ENCODE assay signal across 8 cellular contexts in the genomic region with DNA sequence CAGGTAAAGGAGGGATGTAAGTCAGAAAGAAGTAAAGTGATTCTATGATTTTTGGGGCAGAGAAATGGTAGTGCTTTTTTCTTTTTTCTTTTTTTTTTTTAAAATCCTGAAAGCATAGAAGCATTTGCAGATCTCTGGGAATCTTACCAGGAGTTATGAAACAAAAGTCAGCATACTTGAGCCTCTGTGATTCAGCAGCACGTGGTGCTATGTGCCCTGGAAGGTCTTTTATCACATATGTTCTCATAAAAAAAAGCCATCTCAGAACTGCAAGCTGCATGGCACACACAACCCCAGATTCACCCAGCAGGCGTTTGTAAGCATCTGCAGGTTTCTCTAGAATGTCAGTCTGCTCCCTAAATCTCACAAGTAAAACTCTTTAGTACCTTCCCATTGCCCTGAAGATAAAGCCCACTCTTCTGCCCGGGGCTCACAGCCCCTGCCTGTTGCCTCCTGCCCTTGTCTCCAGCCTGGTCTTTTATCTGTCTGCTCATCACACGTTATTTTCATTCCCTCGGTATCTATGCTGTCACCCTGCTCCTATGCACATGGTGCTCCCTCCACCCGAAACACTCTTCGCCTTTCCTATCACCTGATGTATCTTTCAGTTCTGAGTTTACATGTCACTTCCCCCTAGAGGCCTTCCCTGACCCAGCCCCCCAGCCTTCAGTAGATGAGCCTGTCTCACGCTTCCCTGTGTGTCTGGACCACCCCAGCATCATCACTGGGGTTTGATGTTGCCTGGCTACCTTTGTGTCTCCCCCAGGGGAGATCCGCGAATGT.
DNase-seq lines count a peak whose midpoint lies in the region; ATAC-seq, FAIRE-seq and TF ChIP-seq lines count a peak whose summit lies in the region.

No MANE protein-coding gene starts in this region.

- no peaks in the 10 kb centered on the region for H3K36me3 Mint-ChIP-seq in MCF 10A (ENCODE audit: insufficient read depth, unreplicated experiment)
- peaks cover 14 to 37% of the 10 kb centered on the region in 2 donors for H3K36me3 Mint-ChIP-seq in stimulated activated naive B cell treated with anti-CD40 and anti-IgM and Interleukin-4, amounts not matched to agents 10 μg/mL and 1 μg/mL and 100 μg/mL, for 72 hours
- no peaks in the 10 kb centered on the region for H3K36me3 Mint-ChIP-seq in activated CD4-positive, alpha-beta memory T cell treated with anti-CD3 and anti-CD28 coated beads, Interleukin-2, amount 10 ng/mL, durations not matched to agents 7 days and 5 days (ENCODE audit: low read depth)

- intact Hi-C loops in MCF 10A (cut with micrococcal nuclease), result no loop called here

- BruUV-seq in MCF 10A (replicated peaks; lab: Mats Ljungman, UMichigan), result no TSS peak

- H3K4me1 Mint-ChIP-seq in MCF 10A (ENCODE audit: insufficient read depth, unreplicated experiment), result peaks cover 22% of the 10 kb centered on the region
- peaks cover 59 to 71% of the 10 kb centered on the region in 2 donors for H3K4me1 Mint-ChIP-seq in stimulated activated naive B cell treated with anti-CD40 and anti-IgM and Interleukin-4, amounts not matched to agents 10 μg/mL and 1 μg/mL and 100 μg/mL, for 72 hours
- peaks cover 21% of the 10 kb centered on the region for H3K4me1 Mint-ChIP-seq in activated CD4-positive, alpha-beta memory T cell treated with anti-CD3 and anti-CD28 coated beads, Interleukin-2, amount 10 ng/mL, durations not matched to agents 7 days and 5 days

- POLR2A ChIA-PET in MCF 10A (lab: Yijun Ruan, JAX), result interaction anchor here (1.0 to 1.2 kb wide), 2 partner anchors 16 to 48 kb away, joined by 3 to 5 read pairs; no protein-coding TSS in a partner anchor
- POLR2A ChIA-PET in activated CD4-positive, alpha-beta memory T cell treated with anti-CD3 and anti-CD28 coated beads, Interleukin-2, amount 10 ng/mL, durations not matched to agents 7 days and 5 days (lab: Charles Lee), result no interaction called here

- peak; percentile 79 for ATAC-seq in HG03025 (IDR thresholded peaks at IDR 0.05; ENCODE audit: low FRiP score, unreplicated experiment)
- ATAC-seq in stimulated activated naive B cell treated with anti-CD40 and anti-IgM and Interleukin-4, amounts not matched to agents 10 μg/mL and 1 μg/mL and 100 μg/mL, for 72 hours (replicated peaks), result peak; percentile 92 to 93

- no peak for TF ChIP-seq CTCF in MCF 10A (IDR thresholded peaks at IDR 0.05; ENCODE audit: unreplicated experiment)

- no peak overlapping the region for H3K27ac Mint-ChIP-seq in MCF 10A (ENCODE audit: low read depth, unreplicated experiment)
- H3K27ac Mint-ChIP-seq in stimulated activated naive B cell treated with anti-CD40 and anti-IgM and Interleukin-4, amounts not matched to agents 10 μg/mL and 1 μg/mL and 100 μg/mL, for 72 hours, result peak overlapping the region; percentile 84
- H3K27ac Mint-ChIP-seq in activated CD4-positive, alpha-beta memory T cell treated with anti-CD3 and anti-CD28 coated beads, Interleukin-2, amount 10 ng/mL, durations not matched to agents 7 days and 5 days, result no peak overlapping the region

- no peak overlapping the region for H3K4me3 Mint-ChIP-seq in MCF 10A (ENCODE audit: unreplicated experiment)
- H3K4me3 Mint-ChIP-seq in stimulated activated naive B cell treated with anti-CD40 and anti-IgM and Interleukin-4, amounts not matched to agents 10 μg/mL and 1 μg/mL and 100 μg/mL, for 72 hours, result peak overlapping the region; percentile 68 to 73
- H3K4me3 Mint-ChIP-seq in activated CD4-positive, alpha-beta memory T cell treated with anti-CD3 and anti-CD28 coated beads, Interleukin-2, amount 10 ng/mL, durations not matched to agents 7 days and 5 days, result no peak overlapping the region

- no peak for FAIRE-seq in RCC 7860 (lab: Jason Lieb, UNC)

- CTCF ChIA-PET in MCF 10A (lab: Yijun Ruan, JAX), result no interaction called here
- CTCF ChIA-PET in activated CD4-positive, alpha-beta memory T cell treated with anti-CD3 and anti-CD28 coated beads, Interleukin-2, amount 10 ng/mL, durations not matched to agents 7 days and 5 days (lab: Charles Lee), result no interaction called here

- TF ChIP-seq POLR2A in GM19099 (IDR thresholded peaks at IDR 0.05; ENCODE audit: extremely low read depth, insufficient read length, low read depth), result peak; percentile 49

- peak; percentile 42 for DNase-seq in MCF 10A (ENCODE audit: unreplicated experiment)
- peak; percentile 65 for DNase-seq in stimulated activated naive B cell treated with anti-CD40 and anti-IgM and Interleukin-4, amounts not matched to agents 10 μg/mL and 1 μg/mL and 100 μg/mL, for 72 hours
- no peak for DNase-seq in globus pallidus (ENCODE audit: low spot score)
- DNase-seq in activated CD4-positive, alpha-beta memory T cell treated with anti-CD3 and anti-CD28 coated beads, Interleukin-2, amount 10 ng/mL, durations not matched to agents 7 days and 5 days, result no peak
- no peak for DNase-seq in RCC 7860 (ENCODE audit: low spot score)
- no peak for DNase-seq in activated gamma-delta T cell (lab: John Stamatoyannopoulos, UW)

- H3K9me3 Mint-ChIP-seq in MCF 10A (ENCODE audit: unreplicated experiment), result no peaks in the 10 kb centered on the region
- H3K9me3 Mint-ChIP-seq in stimulated activated naive B cell treated with anti-CD40 and anti-IgM and Interleukin-4, amounts not matched to agents 10 μg/mL and 1 μg/mL and 100 μg/mL, for 72 hours, result peaks cover 0 to 5% of the 10 kb centered on the region in 2 donors
- H3K9me3 Mint-ChIP-seq in activated CD4-positive, alpha-beta memory T cell treated with anti-CD3 and anti-CD28 coated beads, Interleukin-2, amount 10 ng/mL, durations not matched to agents 7 days and 5 days, result no peaks in the 10 kb centered on the region

- peaks cover 12% of the 10 kb centered on the region for H3K27me3 Mint-ChIP-seq in MCF 10A (ENCODE audit: insufficient read depth, unreplicated experiment)
- H3K27me3 Mint-ChIP-seq in stimulated activated naive B cell treated with anti-CD40 and anti-IgM and Interleukin-4, amounts not matched to agents 10 μg/mL and 1 μg/mL and 100 μg/mL, for 72 hours, result peaks cover 6 to 7% of the 10 kb centered on the region in 2 donors
- peaks cover 43% of the 10 kb centered on the region for H3K27me3 Mint-ChIP-seq in activated CD4-positive, alpha-beta memory T cell treated with anti-CD3 and anti-CD28 coated beads, Interleukin-2, amount 10 ng/mL, durations not matched to agents 7 days and 5 days

Comparison
In these comparisons a context has a peak if more than half of its experiments do, and no peak if none do; other contexts are left out.
1. DNase-seq: peak in MCF 10A (single experiment) and stimulated activated naive B cell treated with anti-CD40 and anti-IgM and Interleukin-4, amounts not matched to agents 10 μg/mL and 1 μg/mL and 100 μg/mL, for 72 hours (single experiment); none in globus pallidus (single experiment), activated CD4-positive, alpha-beta memory T cell treated with anti-CD3 and anti-CD28 coated beads, Interleukin-2, amount 10 ng/mL, durations not matched to agents 7 days and 5 days (single experiment), RCC 7860 (single experiment) and activated gamma-delta T cell (single experiment).
2. H3K4me3 Mint-ChIP-seq: peak in stimulated activated naive B cell treated with anti-CD40 and anti-IgM and Interleukin-4, amounts not matched to agents 10 μg/mL and 1 μg/mL and 100 μg/mL, for 72 hours (2 of 2); none in MCF 10A (single experiment) and activated CD4-positive, alpha-beta memory T cell treated with anti-CD3 and anti-CD28 coated beads, Interleukin-2, amount 10 ng/mL, durations not matched to agents 7 days and 5 days (single experiment).